ENCODE assay signal across 28 cellular contexts in the genomic region with DNA sequence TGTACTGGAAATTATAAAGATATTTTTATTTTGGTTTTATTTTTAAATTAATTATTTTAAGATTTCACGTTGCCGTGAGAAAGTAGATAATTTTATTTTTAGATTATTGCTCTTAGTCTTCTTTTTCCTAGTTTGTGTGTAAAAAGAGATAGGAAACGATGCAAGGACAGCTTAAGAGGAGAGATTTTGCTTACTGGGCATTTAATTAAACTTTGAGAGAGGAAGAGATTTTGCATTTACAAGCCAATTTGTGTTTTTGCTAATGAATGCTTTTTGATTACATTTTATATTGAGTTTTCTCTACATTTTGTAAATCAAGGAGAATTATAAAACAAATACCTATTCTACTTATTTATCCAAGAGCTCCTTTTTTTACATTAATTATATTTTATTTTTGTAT.
"Had no signal": no experiment of that assay in that cellular context is flagged by ENCODE, and none has a peak within 500 bp of the region (broad histone marks: within the 10 kb centered on the region; RNA-seq: fewer than 3 reads in every experiment).

No MANE protein-coding gene starts in this region.

- ATAC-seq: activated CD4-positive, alpha-beta T cell treated with anti-CD3 and anti-CD28 coated beads for 36 hours; activated CD8-positive, alpha-beta memory T cell treated with anti-CD3 and anti-CD28 coated beads, Interleukin-2, amount 10 ng/mL, durations not matched to agents 7 days and 5 days; activated CD8-positive, alpha-beta T cell treated with anti-CD3 and anti-CD28 coated beads, Interleukin-2, amount 10 ng/mL, durations not matched to agents 7 days and 5 days; activated naive CD8-positive, alpha-beta T cell treated with anti-CD3 and anti-CD28 coated beads, Interleukin-2, amount 50 U/mL, for 24 hours; body of pancreas; effector memory CD8-positive, alpha-beta T cell had no signal

- H3K36me3 ChIP-seq: adrenal gland, esophagus squamous epithelium had no signal

- FAIRE-seq: colon, frontal cortex had no signal

- DNase-seq: activated CD4-positive, alpha-beta memory T cell treated with anti-CD3 and anti-CD28 coated beads for 36 hours; activated CD4-positive, alpha-beta T cell treated with anti-CD3 and anti-CD28 coated beads for 36 hours; activated CD4-positive, alpha-beta T cell treated with anti-CD3 and anti-CD28 coated beads, Interleukin-2, amount 10 ng/mL, durations not matched to agents 24 days and 14 days; activated CD4-positive, CD25-positive, alpha-beta regulatory T cell; activated CD4-positive, CD25-positive, alpha-beta regulatory T cell treated with anti-CD3 and anti-CD28 coated beads, Interleukin-2, amount 50 U/mL, for 72 hours; activated CD8-positive, alpha-beta memory T cell treated with anti-CD3 and anti-CD28 coated beads, Interleukin-2, amount 10 ng/mL, durations not matched to agents 7 days and 5 days; activated CD8-positive, alpha-beta memory T cell treated with anti-CD3 and anti-CD28 coated beads, Interleukin-2, amount 50 U/mL, for 4 hours; activated CD8-positive, alpha-beta T cell treated with anti-CD3 and anti-CD28 coated beads, Interleukin-2, amount 10 ng/mL, durations not matched to agents 7 days and 5 days; activated effector memory CD4-positive, alpha-beta T cell treated with anti-CD3 and anti-CD28 coated beads, Interleukin-2, amount 50 U/mL, for 16 hours; activated naive CD4-positive, alpha-beta T cell treated with anti-CD3 and anti-CD28 coated beads for 36 hours; activated naive CD8-positive, alpha-beta T cell treated with anti-CD3 and anti-CD28 coated beads for 36 hours; activated naive CD8-positive, alpha-beta T cell treated with anti-CD3 and anti-CD28 coated beads, Interleukin-2, amount 50 U/mL, for 24 hours; activated T-cell treated with anti-CD3 and anti-CD28 coated beads, Interleukin-2, amount 50 U/mL, for 1 hour; activated T-cell treated with anti-CD3 and anti-CD28 coated beads, Interleukin-2, amount 50 U/mL, for 48 hours; adrenal gland; amygdala; aorta; body of pancreas; caudate nucleus; cortex of kidney; dermis blood vessel endothelial cell; effector CD4-positive, alpha-beta T cell; effector memory CD8-positive, alpha-beta T cell; esophagus squamous epithelium; head of caudate nucleus; T-helper 2 cell had no signal

- H3K9me3 ChIP-seq: adrenal gland, body of pancreas, esophagus squamous epithelium had no signal

- H3K27me3 ChIP-seq: adrenal gland, body of pancreas, esophagus squamous epithelium had no signal

- H3K27ac ChIP-seq: adrenal gland, body of pancreas, esophagus squamous epithelium had no signal

- H3K4me3 ChIP-seq: adrenal gland, body of pancreas, esophagus squamous epithelium had no signal
